18 cellular contexts compared by ENCODE assay signal in genomic region chr2:172609488-172609887, GRCh38. TPM values are rescaled to one million over a fixed set of nuclear protein-coding genes. Genes with fewer than 3 reads are reported as not detected.
DNase-seq lines count a peak whose midpoint lies in the region; ATAC-seq and TF ChIP-seq lines count a peak whose summit lies in the region.
"Had no signal": no experiment of that assay in that cellular context is flagged by ENCODE, and none has a peak within 500 bp of the region (broad histone marks: within the 10 kb centered on the region; RNA-seq: fewer than 3 reads in every experiment).

No MANE protein-coding gene starts in this region.

- H3K79me2 ChIP-seq in parathyroid adenoma, result no peaks in the 10 kb centered on the region

- peak overlapping the region; percentile 83 for H3K27ac ChIP-seq in cardiac muscle cell
- H3K27ac ChIP-seq in right cardiac atrium (ENCODE audit: low read length), result no peak overlapping the region
- H3K27ac ChIP-seq in parathyroid adenoma, result peak overlapping the region; percentile 11
- H3K27ac ChIP-seq: 22Rv1; A549; BLaER1 treated with 17β-estradiol and CSF1 and Interleukin-3, amounts not matched to agents 10 nM and 100 nM; C4-2B had no signal

- H3K27me3 ChIP-seq in cardiac muscle cell (no peaks in the 10 kb centered on the region), right cardiac atrium (ENCODE audit: control insufficient read depth, insufficient read depth) (no peaks in the 10 kb centered on the region), parathyroid adenoma (ENCODE audit: control insufficient read depth, insufficient read depth, low read length) (no peaks in the 10 kb centered on the region)
- H3K27me3 ChIP-seq: BLaER1 treated with 17β-estradiol and CSF1 and Interleukin-3, amounts not matched to agents 10 nM and 100 nM had no signal

- WGBS in right cardiac atrium, result 65% methylated on average over 5 of the region's 5 CpGs

- H2AFZ ChIP-seq in parathyroid adenoma, result no peak overlapping the region

- H3K9me3 ChIP-seq in cardiac muscle cell (ENCODE audit: low read depth) (no peaks in the 10 kb centered on the region), right cardiac atrium (ENCODE audit: control insufficient read depth, low read length) (no peaks in the 10 kb centered on the region), parathyroid adenoma (ENCODE audit: control insufficient read depth, low read length) (no peaks in the 10 kb centered on the region)
- H3K9me3 ChIP-seq: A549, Caco-2 had no signal

- TF ChIP-seq CTCF in cardiac muscle cell (IDR thresholded peaks at IDR 0.05; ENCODE audit: low read depth, low read length), result no peak
- TF ChIP-seq CTCF in parathyroid adenoma (IDR thresholded peaks at IDR 0.05), result no peak

- intact Hi-C loops in right cardiac atrium (cut with DNase I), result no loop called here

- peaks cover 54% of the 10 kb centered on the region for H3K36me3 ChIP-seq in cardiac muscle cell
- H3K36me3 ChIP-seq in parathyroid adenoma (ENCODE audit: control insufficient read depth, insufficient read depth, low read length), result no peaks in the 10 kb centered on the region

- no peak for ATAC-seq in right cardiac atrium
- ATAC-seq in GM21381 (IDR thresholded peaks at IDR 0.05; ENCODE audit: unreplicated experiment), result no peak
- ATAC-seq: A549; CD8-positive, alpha-beta T cell had no signal

- H3K9ac ChIP-seq in parathyroid adenoma, result no peak overlapping the region
- H3K9ac ChIP-seq: BLaER1 treated with 17β-estradiol and CSF1 and Interleukin-3, amounts not matched to agents 10 nM and 100 nM had no signal

- H3K4me1 ChIP-seq in cardiac muscle cell (ENCODE audit: low read depth) (peaks cover 24% of the 10 kb centered on the region), right cardiac atrium (ENCODE audit: control insufficient read depth, insufficient read depth, low read length) (no peaks in the 10 kb centered on the region), parathyroid adenoma (no peaks in the 10 kb centered on the region)
- H3K4me1 ChIP-seq: A549; BLaER1 treated with 17β-estradiol and CSF1 and Interleukin-3, amounts not matched to agents 10 nM and 100 nM; Caco-2 had no signal

- H3K4me3 ChIP-seq in cardiac muscle cell (no peak overlapping the region), right cardiac atrium (ENCODE audit: low read length) (no peak overlapping the region), parathyroid adenoma (ENCODE audit: low read depth, low read length) (no peak overlapping the region)
- H3K4me3 ChIP-seq: A549; BLaER1 treated with 17β-estradiol and CSF1 and Interleukin-3, amounts not matched to agents 10 nM and 100 nM had no signal

- DNase-seq in NCI-H1436 (lab: John Stamatoyannopoulos, UW), result peak; percentile 28
- no peak for DNase-seq in NCI-H1436 treated with DMSO at 0.1 percent for 48 hours (lab: John Stamatoyannopoulos, UW)
- DNase-seq in cardiac muscle cell (ENCODE audit: low read depth in 1 of 2, low spot score in 1 of 2), result no peak
- DNase-seq in right cardiac atrium, result no peak
- DNase-seq in NCI-H69 (lab: John Stamatoyannopoulos, UW), result peak; percentile 40
- DNase-seq: AML-193; Caco-2; Calu3; CD4-positive, alpha-beta T cell; CD8-positive, alpha-beta T cell; DMS79 treated with DMSO at 0.1 percent for 48 hours; GF-D8 had no signal

- H3K4me2 ChIP-seq in parathyroid adenoma (ENCODE audit: low read length), result no peak overlapping the region
- H3K4me2 ChIP-seq: A549; BLaER1 treated with 17β-estradiol and CSF1 and Interleukin-3, amounts not matched to agents 10 nM and 100 nM had no signal

RNA-seq across cellular contexts. Expression of gene PDK1, which starts 53.6 kb away (rescaled TPM):
- total RNA-seq in cardiac muscle cell (619 and 1,005 TPM in 2 replicates), right cardiac atrium (10 to 100 TPM; 35.1 to 43.4 (median 40.3) TPM)
- polyA plus RNA-seq in cardiac muscle cell (383 and 432 TPM in 2 replicates), right cardiac atrium (10.6 TPM)

Comparison
In these comparisons a context has a peak if more than half of its experiments do, and no peak if none do; other contexts are left out.
1. DNase-seq: peak in NCI-H1436 (single experiment) and NCI-H69 (single experiment); none in NCI-H1436 treated with DMSO at 0.1 percent for 48 hours (single experiment), cardiac muscle cell (0 of 2) and right cardiac atrium (0 of 3).
2. RNA of gene PDK1, which starts 53.6 kb away (total RNA-seq): 619 to 1,005 TPM in cardiac muscle cell; 35.1 to 43.4 TPM in right cardiac atrium; every median in the first group is over 10 times any median in the second.